Comparison of ENCODE assay signal across 8 cellular contexts in genomic region chr6:156791261-156791850, GRCh38.
DNase-seq lines count a peak whose midpoint lies in the region; ATAC-seq lines count a peak whose summit lies in the region.

No MANE protein-coding gene starts in this region.

- H3K27ac Mint-ChIP-seq in stimulated activated naive B cell treated with anti-CD40 and anti-IgM and Interleukin-4, amounts not matched to agents 10 μg/mL and 1 μg/mL and 100 μg/mL, for 72 hours: peak overlapping the region; percentile 86

- DNase-seq in DMS79 treated with DMSO at 0.1 percent for 48 hours (lab: John Stamatoyannopoulos, UW) (peak; percentile 99), HUDEP-2 (lab: John Stamatoyannopoulos, UW; ENCODE audit: unreplicated experiment in 76 of 76) (peak in 57 of 76 experiments; percentile 17 to 93 (median 74)), RPMI8226 (peak; percentile 92), fibroblast of the conjunctiva (ENCODE audit: low read depth) (peak; percentile 56), midbrain (lab: John Stamatoyannopoulos, UW) (no peak), SW 1271 (lab: John Stamatoyannopoulos, UW) (no peak)
- peak; percentile 62 for DNase-seq in stimulated activated naive B cell treated with anti-CD40 and anti-IgM and Interleukin-4, amounts not matched to agents 10 μg/mL and 1 μg/mL and 100 μg/mL, for 72 hours

- H3K36me3 Mint-ChIP-seq in stimulated activated naive B cell treated with anti-CD40 and anti-IgM and Interleukin-4, amounts not matched to agents 10 μg/mL and 1 μg/mL and 100 μg/mL, for 72 hours: peaks cover 7 to 20% of the 10 kb centered on the region in 2 donors

- peaks cover 49 to 91% of the 10 kb centered on the region in 2 donors for H3K4me1 Mint-ChIP-seq in stimulated activated naive B cell treated with anti-CD40 and anti-IgM and Interleukin-4, amounts not matched to agents 10 μg/mL and 1 μg/mL and 100 μg/mL, for 72 hours

- H3K4me3 Mint-ChIP-seq in stimulated activated naive B cell treated with anti-CD40 and anti-IgM and Interleukin-4, amounts not matched to agents 10 μg/mL and 1 μg/mL and 100 μg/mL, for 72 hours: peak overlapping the region; percentile 64 to 67

- H3K27me3 Mint-ChIP-seq in stimulated activated naive B cell treated with anti-CD40 and anti-IgM and Interleukin-4, amounts not matched to agents 10 μg/mL and 1 μg/mL and 100 μg/mL, for 72 hours: no peaks in the 10 kb centered on the region

- peak; percentile 52 for ATAC-seq in GM19463 (IDR thresholded peaks at IDR 0.05; ENCODE audit: unreplicated experiment)
- peak; percentile 89 to 91 for ATAC-seq in stimulated activated naive B cell treated with anti-CD40 and anti-IgM and Interleukin-4, amounts not matched to agents 10 μg/mL and 1 μg/mL and 100 μg/mL, for 72 hours (replicated peaks)

- H3K9me3 Mint-ChIP-seq in stimulated activated naive B cell treated with anti-CD40 and anti-IgM and Interleukin-4, amounts not matched to agents 10 μg/mL and 1 μg/mL and 100 μg/mL, for 72 hours: no peaks in the 10 kb centered on the region

Comparison
In these comparisons a context has a peak if more than half of its experiments do, and no peak if none do; other contexts are left out.
1. DNase-seq: peak in DMS79 treated with DMSO at 0.1 percent for 48 hours (single experiment), HUDEP-2 (57 of 76), RPMI8226 (single experiment), fibroblast of the conjunctiva (single experiment) and stimulated activated naive B cell treated with anti-CD40 and anti-IgM and Interleukin-4, amounts not matched to agents 10 μg/mL and 1 μg/mL and 100 μg/mL, for 72 hours (single experiment); none in midbrain (single experiment) and SW 1271 (0 of 2).